8 cellular contexts compared by ENCODE assay signal in the genomic region with DNA sequence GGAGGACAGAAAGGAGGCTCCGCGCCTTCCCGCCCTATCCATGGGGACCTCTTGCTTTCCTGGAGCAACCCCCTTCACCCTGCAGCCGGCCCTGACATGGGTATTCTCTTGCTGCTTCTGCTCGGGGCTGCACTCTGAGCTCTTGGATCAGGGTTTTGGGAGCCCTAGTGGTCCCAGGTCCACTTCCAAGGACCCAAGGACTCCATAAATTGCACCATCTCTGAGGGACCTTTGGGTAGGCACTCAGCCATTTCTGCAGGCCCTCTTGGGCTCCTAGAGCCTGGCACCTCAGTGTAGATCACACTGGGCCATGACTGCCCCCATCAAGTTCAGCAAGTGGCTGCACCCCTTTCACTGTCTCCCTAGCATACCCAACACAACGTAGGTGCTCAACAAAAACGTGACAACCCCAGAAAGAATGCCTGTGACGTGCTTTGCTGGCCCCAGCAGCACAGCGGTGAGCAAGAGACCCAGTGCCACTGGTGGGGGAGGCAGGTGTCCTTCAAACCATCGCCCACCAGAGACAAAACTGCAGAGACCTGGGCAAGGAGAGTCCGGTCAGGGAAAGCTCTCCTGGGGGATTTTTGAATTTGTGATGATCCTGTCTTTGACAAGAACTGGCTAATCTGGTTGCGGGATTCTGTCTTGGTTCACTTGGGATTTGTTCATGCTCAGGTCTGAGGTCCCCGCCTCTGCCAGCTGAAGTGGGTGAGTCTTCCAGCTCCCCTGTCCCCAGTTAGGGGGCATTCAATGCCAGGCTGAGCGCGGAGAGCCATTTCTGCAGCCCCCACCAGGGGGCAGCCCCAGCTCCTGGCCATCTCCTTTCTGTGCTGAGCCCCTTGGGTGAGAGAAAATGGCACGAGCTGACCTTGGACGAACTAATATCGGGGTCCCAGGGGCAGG. TPM values are rescaled to one million over a fixed set of nuclear protein-coding genes. Genes with fewer than 3 reads are reported as not detected.
DNase-seq lines count a peak whose midpoint lies in the region; ATAC-seq, FAIRE-seq and TF ChIP-seq lines count a peak whose summit lies in the region.

No MANE protein-coding gene starts in this region.

- no peak overlapping the region for H4K91ac ChIP-seq in H1 (replicated peaks; ENCODE audit: insufficient read length, low read length)

- no peak overlapping the region for H2BK15ac ChIP-seq in H1 (ENCODE audit: low read length)

- H4K20me1 ChIP-seq in Karpas-422 (ENCODE audit: insufficient read depth, low read depth, low read length) (no peaks in the 10 kb centered on the region; the same call in 1 of the 2 replicates), H1 (replicated peaks in 1 of 2; ENCODE audit: control insufficient read depth in 1 of 2, insufficient read depth in 2 of 2, low read length in 2 of 2) (peaks cover 2 to 5% of the 10 kb centered on the region in 2 experiments)

- no peaks in the 10 kb centered on the region for H3K9me3 ChIP-seq in ES-I3 (ENCODE audit: control insufficient read depth, insufficient read depth, low read length)
- H3K9me3 ChIP-seq in Karpas-422 (ENCODE audit: low read length) = no peaks in the 10 kb centered on the region
- H3K9me3 ChIP-seq in H1 (ENCODE audit: insufficient read depth in 2 of 2, low read depth in 1 of 2, low read length in 1 of 2) = no peaks in the 10 kb centered on the region

- no peak overlapping the region for H2AFZ ChIP-seq in Karpas-422 (ENCODE audit: low read length)
- 0 out of 2 replicates have a peak overlapping the region, but pooled peaks have one; percentile 78 for H2AFZ ChIP-seq in H1 (ENCODE audit: low read length)

- no peak for TF ChIP-seq POLR2A in H1 (IDR thresholded peaks at IDR 0.05; ENCODE audit: control extremely low read depth in 1 of 2, low read depth in 2 of 2, low read length in 2 of 2)

- H3K27me3 Mint-ChIP-seq in nephron (ENCODE audit: low read depth) = peaks cover 52% of the 10 kb centered on the region

- H3K27me3 ChIP-seq in Karpas-422 (ENCODE audit: low read length) (no peaks in the 10 kb centered on the region), H1 (replicated peaks in 1 of 4; ENCODE audit: control insufficient read depth in 3 of 4, extremely low read depth in 1 of 4, insufficient read depth in 3 of 4, low read length in 3 of 4) (peaks cover 1 to 29% (median 22%) of the 10 kb centered on the region in 4 experiments)

- TF ChIP-seq EP300 in H1 (IDR thresholded peaks at IDR 0.05; ENCODE audit: borderline replicate concordance in 1 of 2, low read depth in 2 of 2, low read length in 2 of 2) = no peak

- H3K4me3 Mint-ChIP-seq in nephron = peak overlapping the region in 1 of 3 experiments; percentile 19

- no peak overlapping the region for H3K27ac Mint-ChIP-seq in nephron

- no peak overlapping the region for H4K8ac ChIP-seq in H1 (ENCODE audit: extremely low read depth, insufficient read depth, low read length)

- no peak overlapping the region for H2BK12ac ChIP-seq in H1 (ENCODE audit: low read depth, low read length)

- H3K9me2 ChIP-seq in Karpas-422 (replicated peaks; ENCODE audit: insufficient read depth, low read length) = no peaks in the 10 kb centered on the region

- H3K9ac ChIP-seq in ES-I3 (ENCODE audit: low read depth, low read length) (peak overlapping the region; percentile 62; the same call in 1 of the 2 replicates), Karpas-422 (ENCODE audit: low read length) (no peak overlapping the region), H1 (replicated peaks in 1 of 4; ENCODE audit: extremely low read depth in 1 of 4, low read depth in 3 of 4, low read length in 3 of 4) (no peak overlapping the region)

- H3K4me2 ChIP-seq in Karpas-422 (ENCODE audit: low read depth, low read length, poor library complexity, severe bottlenecking) (no peak overlapping the region), H1 (ENCODE audit: insufficient read depth in 1 of 2, low read depth in 2 of 2, low read length in 2 of 2) (peak overlapping the region in 1 of 2 experiments; percentile 58; a peak in 2 of 4 replicates)

- no peak overlapping the region for H3K4ac ChIP-seq in H1 (replicated peaks; ENCODE audit: insufficient read length, low read depth, low read length)

- CTCF ChIA-PET in H1 (lab: Charles Lee; ENCODE audit: partially characterized antibody) = interaction anchor here (0.6 to 3.1 kb wide), 42 partner anchors 8 to 453 kb away, joined by 3 to 35 read pairs (median 4); no protein-coding TSS in a partner anchor

- no peak for FAIRE-seq in H1 (lab: Jason Lieb, UNC)

- H3K36me3 ChIP-seq in ES-I3 (ENCODE audit: insufficient read depth, low read length) (no peaks in the 10 kb centered on the region), Karpas-422 (ENCODE audit: insufficient read depth, low read length) (no peaks in the 10 kb centered on the region), H1 (ENCODE audit: control insufficient read depth in 2 of 4, insufficient read depth in 4 of 4, low read length in 3 of 4) (no peaks in the 10 kb centered on the region)

- WGBS in H1 (ENCODE audit: extremely low coverage in 1 of 2, insufficient coverage in 1 of 2, insufficient read length in 1 of 2, insufficient replicate concordance in 2 of 2, low coverage in 1 of 2, low lambda C conversion rate in 2 of 2, missing lambda C conversion rate in 1 of 2), 2 experiments = 68% methylated on average over 18 of the region's 18 CpGs; no CpG with 5 or more reads in 1 of the 2 experiments

- H3K4me1 ChIP-seq in ES-I3 (ENCODE audit: insufficient read depth, low read length) (no peaks in the 10 kb centered on the region), Karpas-422 (ENCODE audit: low read length) (no peaks in the 10 kb centered on the region), H1 (replicated peaks in 1 of 4; ENCODE audit: control insufficient read depth in 3 of 4, insufficient read depth in 4 of 4, low read length in 3 of 4) (peaks cover 0 to 14% (median 9%) of the 10 kb centered on the region in 4 experiments; a peak in 6 of 7 replicates)

- H3K79me1 ChIP-seq in H1 (ENCODE audit: low read depth, low read length) = no peaks in the 10 kb centered on the region; the same call in 1 of the 2 replicates

- H3K18ac ChIP-seq in H1 (ENCODE audit: extremely low read depth, low read length) = no peak overlapping the region

- peaks cover 7% of the 10 kb centered on the region; the same call in 1 of the 2 replicates for H3K23me2 ChIP-seq in H1 (ENCODE audit: low read depth, low read length)

- TF ChIP-seq CTCF in H1 (IDR thresholded peaks at IDR 0.05; ENCODE audit: control extremely low read depth in 1 of 3, insufficient read depth in 1 of 3, low read depth in 1 of 3, low read length in 3 of 3) (peak; percentile 78 to 89 (median 85)), nephron (IDR thresholded peaks at IDR 0.05; ENCODE audit: unreplicated experiment in 3 of 3) (peak; percentile 52 to 65 (median 59))

- H3K56ac ChIP-seq in H1 (replicated peaks; ENCODE audit: insufficient read length, low read depth, low read length) = no peak overlapping the region

- DNase-seq in Karpas-422 = peak; percentile 63
- peak; percentile 40 to 46 for DNase-seq in activated CD4-positive, alpha-beta T cell treated with anti-CD3 and anti-CD28 coated beads, Interleukin-2, amount 50 U/mL, for 48 hours
- peak in 1 of 2 experiments; percentile 87 for DNase-seq in H1 (ENCODE audit: low read depth in 1 of 2, low spot score in 2 of 2)
- no peak for DNase-seq in DMS153 (lab: John Stamatoyannopoulos, UW)
- no peak for DNase-seq in GDM1 (lab: John Stamatoyannopoulos, UW)

- H3K27ac ChIP-seq in Karpas-422 (ENCODE audit: low read length) (no peak overlapping the region), H1 (ENCODE audit: low read depth, low read length) (no peak overlapping the region)

- H2AK5ac ChIP-seq in H1 (ENCODE audit: low read depth, low read length) = no peak overlapping the region

- no peak overlapping the region for H3K14ac ChIP-seq in H1 (ENCODE audit: insufficient read length)

- peak overlapping the region; percentile 9; the same call in 1 of the 2 replicates for H2BK20ac ChIP-seq in H1 (ENCODE audit: low read length)

- H2BK120ac ChIP-seq in H1 (replicated peaks; ENCODE audit: low read depth, low read length) = no peak overlapping the region

- no peak overlapping the region for H4K5ac ChIP-seq in H1 (ENCODE audit: insufficient read length, low read depth, low read length)

- H3K4me3 ChIP-seq in Karpas-422 (ENCODE audit: low read length) (no peak overlapping the region), H1 (ENCODE audit: extremely low read depth in 1 of 4, insufficient read depth in 2 of 4, low read depth in 3 of 4, low read length in 4 of 4) (peak overlapping the region in 1 of 4 experiments; percentile 30; a peak in 1 of 8 replicates)

- ATAC-seq in GM21390 (IDR thresholded peaks at IDR 0.05; ENCODE audit: unreplicated experiment) = no peak

- H3K23ac ChIP-seq in H1 (ENCODE audit: insufficient read length) = no peak overlapping the region

- no peaks in the 10 kb centered on the region for H3K4me1 Mint-ChIP-seq in nephron

- TF ChIP-seq RAD21 in H1 (IDR thresholded peaks at IDR 0.05 in 1 of 2, conservative IDR thresholded peaks at IDR 0.05 in 1 of 2; ENCODE audit: low read depth in 2 of 2, low read length in 2 of 2) = peak; percentile 67 to 79

- H3K9me3 Mint-ChIP-seq in nephron = no peaks in the 10 kb centered on the region

- H3K36me3 Mint-ChIP-seq in nephron (ENCODE audit: low read depth) = no peaks in the 10 kb centered on the region

- POLR2A ChIA-PET in H1 (lab: Charles Lee; ENCODE audit: partially characterized antibody) = interaction anchor here (0.6 to 1.0 kb wide), 2 partner anchors 100 to 318 kb away, joined by 3 to 4 read pairs; no protein-coding TSS in a partner anchor

- peak overlapping the region; percentile 22; the same call in 1 of the 2 replicates for H2BK5ac ChIP-seq in H1 (ENCODE audit: low read depth, low read length)

- H3K79me2 ChIP-seq in Karpas-422 (ENCODE audit: low read length) (no peaks in the 10 kb centered on the region), H1 (ENCODE audit: control insufficient read depth in 1 of 2, insufficient read depth in 2 of 2, low read length in 2 of 2) (no peaks in the 10 kb centered on the region)

TF ChIP-seq in H1, 55 proteins besides CTCF, POLR2A, EP300 and RAD21 (continues in another document):
- 0 out of 2 replicates have a peak, but pooled peaks have one; percentile 68 for TF ChIP-seq YY1 (IDR thresholded peaks at IDR 0.05; ENCODE audit: low read depth, low read length)

RNA-seq across cellular contexts. Expression of a gene that starts 2.5 kb away (rescaled TPM):
- total RNA-seq in Karpas-422 (2014; rRNA removed; shearing (Covaris generic); ENCODE audit: low replicate concordance) = 3.6 and 13.3 TPM in 2 replicates
- 53.2 and 60.5 TPM in 2 replicates for total RNA-seq in H1 (2021; fragmentation: NEBNext Ultra II Directional; extraction: Animal tissue kit (Norgen Biotek cat#: 25700))
- 21.7 and 26.0 TPM in 2 replicates for polyA plus RNA-seq in H1 (2011; rRNA removed)
- 34.7 TPM for polyA plus RNA-seq in H1 (2011; cell fraction: cytosol; rRNA removed)
- 41.3 TPM for polyA plus RNA-seq in H1 (2011; cell fraction: nucleus; rRNA removed)
- polyA plus RNA-seq in H1 (2012, experiment 1 of 2) = 25.5 to 36.8 TPM (median 34.5 TPM) in 4 replicates
- 13.8 TPM for polyA plus RNA-seq in H1 (2012, experiment 2 of 2)
- 20.5 TPM for polyA plus RNA-seq in H1 (2013, experiment 1 of 2)
- 20.5 TPM for polyA plus RNA-seq in H1 (2013, experiment 2 of 2)
- polyA minus RNA-seq in H1 (2011; rRNA and poly(A)+ RNA removed) = 44.4 and 58.7 TPM in 2 replicates
- polyA minus RNA-seq in H1 (2011; cell fraction: cytosol; rRNA and poly(A)+ RNA removed) = 33.5 TPM
- polyA minus RNA-seq in H1 (2011; cell fraction: nucleus; rRNA and poly(A)+ RNA removed) = 37.3 TPM

Comparison
In these comparisons a context has a peak if more than half of its experiments do, and no peak if none do; other contexts are left out.
1. DNase-seq: peak in Karpas-422 (single experiment) and activated CD4-positive, alpha-beta T cell treated with anti-CD3 and anti-CD28 coated beads, Interleukin-2, amount 50 U/mL, for 48 hours (2 of 2); none in DMS153 (single experiment) and GDM1 (single experiment).